In the genomic region with DNA sequence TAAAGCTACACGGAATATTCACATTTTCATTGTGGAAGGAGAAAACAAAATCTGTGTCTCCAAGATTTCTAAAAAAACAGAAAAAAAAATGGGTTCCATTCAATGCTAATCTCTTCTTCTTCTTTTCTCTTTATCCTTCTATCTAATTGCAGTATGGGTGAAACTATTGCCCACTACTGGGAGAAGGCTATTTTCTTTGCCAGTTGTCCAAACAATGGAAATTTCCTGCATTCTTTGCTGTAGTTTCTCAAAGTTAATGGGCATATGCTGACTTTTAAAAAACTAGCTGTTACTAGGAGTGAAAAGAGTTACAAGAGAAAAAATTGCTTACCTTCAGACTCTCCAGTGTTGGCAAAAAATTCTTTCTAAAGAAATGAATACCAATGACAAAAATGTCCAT, we compare ENCODE assay signal across 22 cellular contexts.
DNase-seq lines count a peak whose midpoint lies in the region; ATAC-seq and TF ChIP-seq lines count a peak whose summit lies in the region.
"Had no signal": no experiment of that assay in that cellular context is flagged by ENCODE, and none has a peak within 500 bp of the region (broad histone marks: within the 10 kb centered on the region; RNA-seq: fewer than 3 reads in every experiment).

No MANE protein-coding gene starts in this region.

- POLR2A ChIA-PET in PC-3 (lab: Charles Lee; ENCODE audit: unreplicated experiment) (no interaction called here), WTC11 (lab: Charles Lee) (no interaction called here)

- H3K4me2 ChIP-seq in PC-3 (ENCODE audit: low read length) = no peak overlapping the region
- no peak overlapping the region for H3K4me2 ChIP-seq in osteoblast (ENCODE audit: insufficient read depth, low read length)
- H3K4me2 ChIP-seq: A549, KMS-11 had no signal

- H3K4me1 ChIP-seq in PC-3 (ENCODE audit: insufficient read depth, low read length) = peaks cover 10% of the 10 kb centered on the region; the same call in 1 of the 2 replicates
- H3K4me1 ChIP-seq in osteoblast (ENCODE audit: insufficient read depth, low read length) = peaks cover 3% of the 10 kb centered on the region
- H3K4me1 ChIP-seq: A549, HAP-1 had no signal

- H3K9me2 ChIP-seq in PC-3 (replicated peaks; ENCODE audit: low read length) = no peaks in the 10 kb centered on the region

- H3F3A ChIP-seq in PC-3 (ENCODE audit: low read length, unreplicated experiment) = no peaks in the 10 kb centered on the region

- no TSS peak for BruUV-seq in PC-3 (replicated peaks; lab: Mats Ljungman, UMichigan)

- no peaks in the 10 kb centered on the region for H4K20me1 ChIP-seq in PC-3 (ENCODE audit: low read length)
- no peaks in the 10 kb centered on the region for H4K20me1 ChIP-seq in osteoblast (ENCODE audit: insufficient read depth, low read length)

- H3K9me3 Mint-ChIP-seq in WTC11 = peaks cover 9% of the 10 kb centered on the region

- no peak overlapping the region for H3K27ac ChIP-seq in PC-3 (ENCODE audit: low read length)
- no peak overlapping the region for H3K27ac ChIP-seq in osteoblast (ENCODE audit: low read depth, low read length)
- H3K27ac ChIP-seq: A549, KMS-11, RWPE1 had no signal

- CTCF ChIA-PET in PC-3 (lab: Charles Lee) = no interaction called here
- CTCF ChIA-PET in WTC11 (lab: Charles Lee) = interaction anchor here (0.6 to 1.5 kb wide), 3 partner anchors 12 to 201 kb away, joined by 4 to 5 read pairs (median 4); no protein-coding TSS in a partner anchor

- no peaks in the 10 kb centered on the region for H3K36me3 Mint-ChIP-seq in WTC11
- H3K36me3 Mint-ChIP-seq: IgD-negative memory B cell had no signal

- H3K4me3 ChIP-seq in PC-3 (ENCODE audit: low read length) = no peak overlapping the region
- H3K4me3 ChIP-seq in osteoblast (ENCODE audit: insufficient read depth, low read length) = no peak overlapping the region
- H3K4me3 ChIP-seq: A549, HAP-1 had no signal

- H3K4me3 Mint-ChIP-seq in WTC11 = no peak overlapping the region
- H3K4me3 Mint-ChIP-seq: IgD-negative memory B cell had no signal

- no peak for ATAC-seq in PC-3
- no peak for ATAC-seq in WTC11
- no peak for ATAC-seq in GM19023 (IDR thresholded peaks at IDR 0.05; ENCODE audit: unreplicated experiment)
- ATAC-seq: A549, Panc1 had no signal

- no peaks in the 10 kb centered on the region for H3K79me2 ChIP-seq in PC-3 (ENCODE audit: low read length)
- H3K79me2 ChIP-seq in osteoblast (ENCODE audit: insufficient read depth, low read length) = no peaks in the 10 kb centered on the region

- DNase-seq in EH (ENCODE audit: low read depth) = peak; percentile 52
- no peak for DNase-seq in PC-3
- DNase-seq in fibroblast of peridontal ligament (ENCODE audit: extremely low read depth) = peak; percentile 57
- peak; percentile 78 for DNase-seq in osteoblast (ENCODE audit: insufficient read length, low spot score, missing footprints)
- no peak for DNase-seq in T-helper 9 cell
- DNase-seq in T-helper 2 cell = no peak
- DNase-seq in WTC11 (ENCODE audit: low spot score) = no peak
- DNase-seq: Calu3, DND-41, GOT3, NCI-H1048, NCI-H1694, NCI-H2029 treated with DMSO at 0.1 percent for 48 hours, NCI-H526 treated with DMSO at 0.1 percent for 48 hours, SHP77 had no signal

- no peaks in the 10 kb centered on the region for H3K9me3 ChIP-seq in PC-3 (ENCODE audit: low read length)
- H3K9me3 ChIP-seq in osteoblast (ENCODE audit: low read depth, low read length) = no peaks in the 10 kb centered on the region
- H3K9me3 ChIP-seq: A549, HAP-1 had no signal

- no peaks in the 10 kb centered on the region for H3K27me3 Mint-ChIP-seq in WTC11 (ENCODE audit: low read depth)

- H3K4me1 Mint-ChIP-seq in WTC11 = 0 out of 2 replicates have a peak, but pooled peaks cover 8% of the 10 kb centered on the region
- H3K4me1 Mint-ChIP-seq: IgD-negative memory B cell had no signal

- no peaks in the 10 kb centered on the region for H3K27me3 ChIP-seq in PC-3 (ENCODE audit: low read length)
- H3K27me3 ChIP-seq in osteoblast (ENCODE audit: insufficient read depth, low read length) = no peaks in the 10 kb centered on the region

- intact Hi-C loops in PC-3 (cut with micrococcal nuclease) = no loop called here

- H3K36me3 ChIP-seq in PC-3 (ENCODE audit: low read depth, low read length) (no peaks in the 10 kb centered on the region), osteoblast (ENCODE audit: insufficient read depth, low read length) (no peaks in the 10 kb centered on the region)
- H3K36me3 ChIP-seq: HAP-1 had no signal

- H3K27ac Mint-ChIP-seq in WTC11 = no peak overlapping the region
- H3K27ac Mint-ChIP-seq: IgD-negative memory B cell had no signal

- no peak overlapping the region for H3K9ac ChIP-seq in PC-3 (ENCODE audit: low read length)
- H3K9ac ChIP-seq: KMS-11 had no signal

- TF ChIP-seq CTCF in PC-3 (conservative IDR thresholded peaks at IDR 0.05; ENCODE audit: low read depth, low read length) = no peak
- no peak for TF ChIP-seq CTCF in osteoblast (IDR thresholded peaks at IDR 0.05; ENCODE audit: extremely low read depth, low read depth, low read length)
- TF ChIP-seq CTCF in WTC11 (IDR thresholded peaks at IDR 0.05) = no peak

- H2AFZ ChIP-seq in PC-3 (ENCODE audit: low read length) (0 out of 2 replicates have a peak overlapping the region, but pooled peaks have one; percentile 4), osteoblast (ENCODE audit: low read length) (peak overlapping the region; percentile 60)

TF ChIP-seq in WTC11, 78 proteins besides CTCF, POLR2A, EP300 and RAD21 (continues in another document):
- TF ChIP-seq, protein P1, sequence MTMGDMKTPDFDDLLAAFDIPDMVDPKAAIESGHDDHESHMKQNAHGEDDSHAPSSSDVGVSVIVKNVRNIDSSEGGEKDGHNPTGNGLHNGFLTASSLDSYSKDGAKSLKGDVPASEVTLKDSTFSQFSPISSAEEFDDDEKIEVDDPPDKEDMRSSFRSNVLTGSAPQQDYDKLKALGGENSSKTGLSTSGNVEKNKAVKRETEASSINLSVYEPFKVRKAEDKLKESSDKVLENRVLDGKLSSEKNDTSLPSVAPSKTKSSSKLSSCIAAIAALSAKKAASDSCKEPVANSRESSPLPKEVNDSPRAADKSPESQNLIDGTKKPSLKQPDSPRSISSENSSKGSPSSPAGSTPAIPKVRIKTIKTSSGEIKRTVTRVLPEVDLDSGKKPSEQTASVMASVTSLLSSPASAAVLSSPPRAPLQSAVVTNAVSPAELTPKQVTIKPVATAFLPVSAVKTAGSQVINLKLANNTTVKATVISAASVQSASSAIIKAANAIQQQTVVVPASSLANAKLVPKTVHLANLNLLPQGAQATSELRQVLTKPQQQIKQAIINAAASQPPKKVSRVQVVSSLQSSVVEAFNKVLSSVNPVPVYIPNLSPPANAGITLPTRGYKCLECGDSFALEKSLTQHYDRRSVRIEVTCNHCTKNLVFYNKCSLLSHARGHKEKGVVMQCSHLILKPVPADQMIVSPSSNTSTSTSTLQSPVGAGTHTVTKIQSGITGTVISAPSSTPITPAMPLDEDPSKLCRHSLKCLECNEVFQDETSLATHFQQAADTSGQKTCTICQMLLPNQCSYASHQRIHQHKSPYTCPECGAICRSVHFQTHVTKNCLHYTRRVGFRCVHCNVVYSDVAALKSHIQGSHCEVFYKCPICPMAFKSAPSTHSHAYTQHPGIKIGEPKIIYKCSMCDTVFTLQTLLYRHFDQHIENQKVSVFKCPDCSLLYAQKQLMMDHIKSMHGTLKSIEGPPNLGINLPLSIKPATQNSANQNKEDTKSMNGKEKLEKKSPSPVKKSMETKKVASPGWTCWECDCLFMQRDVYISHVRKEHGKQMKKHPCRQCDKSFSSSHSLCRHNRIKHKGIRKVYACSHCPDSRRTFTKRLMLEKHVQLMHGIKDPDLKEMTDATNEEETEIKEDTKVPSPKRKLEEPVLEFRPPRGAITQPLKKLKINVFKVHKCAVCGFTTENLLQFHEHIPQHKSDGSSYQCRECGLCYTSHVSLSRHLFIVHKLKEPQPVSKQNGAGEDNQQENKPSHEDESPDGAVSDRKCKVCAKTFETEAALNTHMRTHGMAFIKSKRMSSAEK (CRISPR knock-in tag; IDR thresholded peaks at IDR 0.05; ENCODE audit: borderline replicate concordance) = no peak
- TF ChIP-seq ZNF671 (CRISPR knock-in tag; IDR thresholded peaks at IDR 0.05) (no peak), ERG (CRISPR knock-in tag; IDR thresholded peaks at IDR 0.05) (no peak), IRF2 (CRISPR knock-in tag; IDR thresholded peaks at IDR 0.05; ENCODE audit: borderline replicate concordance, low read depth) (no peak), FOXJ3 (CRISPR knock-in tag; IDR thresholded peaks at IDR 0.05; ENCODE audit: borderline replicate concordance) (no peak), SP1 (CRISPR knock-in tag; conservative IDR thresholded peaks at IDR 0.05) (no peak), ZNF317 (CRISPR knock-in tag; IDR thresholded peaks at IDR 0.05; ENCODE audit: borderline replicate concordance, low read depth) (no peak), ZNF512 (CRISPR knock-in tag; IDR thresholded peaks at IDR 0.05; ENCODE audit: borderline replicate concordance) (no peak)
- TF ChIP-seq, protein P2, sequence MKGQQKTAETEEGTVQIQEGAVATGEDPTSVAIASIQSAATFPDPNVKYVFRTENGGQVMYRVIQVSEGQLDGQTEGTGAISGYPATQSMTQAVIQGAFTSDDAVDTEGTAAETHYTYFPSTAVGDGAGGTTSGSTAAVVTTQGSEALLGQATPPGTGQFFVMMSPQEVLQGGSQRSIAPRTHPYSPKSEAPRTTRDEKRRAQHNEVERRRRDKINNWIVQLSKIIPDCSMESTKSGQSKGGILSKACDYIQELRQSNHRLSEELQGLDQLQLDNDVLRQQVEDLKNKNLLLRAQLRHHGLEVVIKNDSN (CRISPR knock-in tag; IDR thresholded peaks at IDR 0.05) = no peak

Comparison
In these comparisons a context has a peak if more than half of its experiments do, and no peak if none do; other contexts are left out.
1. DNase-seq: peak in EH (single experiment), fibroblast of peridontal ligament (single experiment) and osteoblast (single experiment); none in PC-3 (single experiment), T-helper 9 cell (single experiment), T-helper 2 cell (0 of 5) and WTC11 (single experiment).